11 cellular contexts compared by ENCODE assay signal in the genomic region with DNA sequence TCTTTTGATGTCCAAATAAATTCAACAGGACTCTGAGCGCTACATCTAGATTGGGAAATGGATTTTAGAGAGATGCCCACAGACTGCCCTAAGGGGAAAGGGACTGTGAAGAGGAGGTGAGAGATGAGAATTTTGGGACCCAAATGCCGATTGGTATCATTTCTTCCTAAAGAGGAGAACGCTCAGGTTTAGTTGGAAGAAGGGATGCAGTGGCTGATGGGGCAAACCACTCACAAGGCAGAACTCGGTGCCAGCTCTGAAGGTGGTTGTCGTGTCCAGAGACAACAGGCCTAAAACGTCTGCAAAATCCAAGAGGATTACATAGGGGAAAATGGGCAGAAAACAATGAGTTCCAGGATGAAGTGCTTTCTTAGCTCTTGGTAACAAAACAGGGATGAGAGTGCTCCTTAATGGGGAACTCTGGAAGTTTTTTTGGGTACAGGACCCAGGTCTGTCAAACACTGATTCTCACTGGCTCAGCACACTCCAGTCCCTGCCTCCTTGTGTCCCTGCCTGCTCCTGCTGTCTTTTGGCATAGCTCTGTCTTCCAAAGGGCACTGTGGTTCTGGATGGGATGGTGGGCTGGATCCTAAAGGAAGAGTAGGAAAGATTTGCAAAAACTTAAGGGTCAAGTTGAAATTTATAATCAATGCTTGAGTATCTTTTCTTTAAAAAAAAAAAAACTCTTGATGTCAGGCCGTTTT. TPM values are rescaled to one million over a fixed set of nuclear protein-coding genes. Genes with fewer than 3 reads are reported as not detected.
A peak's percentile ranks its signal among the peaks of the same experiment; 100 is the strongest.
DNase-seq lines count a peak whose midpoint lies in the region; ATAC-seq and TF ChIP-seq lines count a peak whose summit lies in the region.
"Had no signal": no experiment of that assay in that cellular context is flagged by ENCODE, and none has a peak within 500 bp of the region (broad histone marks: within the 10 kb centered on the region; RNA-seq: fewer than 3 reads in every experiment).

No MANE protein-coding gene starts in this region.

- H3K9me2 ChIP-seq in MM.1S (replicated peaks; ENCODE audit: insufficient read depth, low read length), result no peaks in the 10 kb centered on the region

- no peaks in the 10 kb centered on the region for H3K27me3 ChIP-seq in CD4-positive, CD25-positive, alpha-beta regulatory T cell (ENCODE audit: control insufficient read depth, insufficient read depth, low read length)
- H3K27me3 ChIP-seq in dorsolateral prefrontal cortex (no peaks in the 10 kb centered on the region), neural progenitor cell (no peaks in the 10 kb centered on the region), MM.1S (replicated peaks; ENCODE audit: insufficient read depth, low read length) (no peaks in the 10 kb centered on the region)
- H3K27me3 ChIP-seq: heart left ventricle had no signal

- H4K20me1 ChIP-seq in neural progenitor cell (ENCODE audit: low read depth) (no peaks in the 10 kb centered on the region), MM.1S (ENCODE audit: insufficient read depth, low read length) (no peaks in the 10 kb centered on the region)

- peaks cover 41% of the 10 kb centered on the region for H3K36me3 Mint-ChIP-seq in CD4-positive, CD25-positive, alpha-beta regulatory T cell
- peaks cover 59% of the 10 kb centered on the region for H3K36me3 Mint-ChIP-seq in neural progenitor cell

- peaks cover 38% of the 10 kb centered on the region for H3K4me1 ChIP-seq in CD4-positive, CD25-positive, alpha-beta regulatory T cell (ENCODE audit: control insufficient read depth, insufficient read depth, low read length, poor library complexity, severe bottlenecking)
- H3K4me1 ChIP-seq in neural progenitor cell (peaks cover 27% of the 10 kb centered on the region), MM.1S (ENCODE audit: low read length) (peaks cover 11% of the 10 kb centered on the region)

- H3K79me2 ChIP-seq in neural progenitor cell (ENCODE audit: low read depth) (no peaks in the 10 kb centered on the region), MM.1S (ENCODE audit: low read length) (no peaks in the 10 kb centered on the region)

- no peak for ATAC-seq in CD4-positive, CD25-positive, alpha-beta regulatory T cell (ENCODE audit: low read depth in 2 of 2)
- ATAC-seq in HG03045 (IDR thresholded peaks at IDR 0.05; ENCODE audit: unreplicated experiment) (no peak), HG02623 (IDR thresholded peaks at IDR 0.05; ENCODE audit: unreplicated experiment) (no peak)

- peaks cover 26% of the 10 kb centered on the region for H3K36me3 ChIP-seq in CD4-positive, CD25-positive, alpha-beta regulatory T cell (ENCODE audit: control insufficient read depth, insufficient read depth, low read length)
- H3K36me3 ChIP-seq in KOPT-K1 (ENCODE audit: insufficient read depth, low read length) (no peaks in the 10 kb centered on the region), neural progenitor cell (no peaks in the 10 kb centered on the region), MM.1S (replicated peaks; ENCODE audit: insufficient read depth, low read length) (no peaks in the 10 kb centered on the region)

- H3K27me3 Mint-ChIP-seq in CD4-positive, CD25-positive, alpha-beta regulatory T cell, result no peaks in the 10 kb centered on the region
- H3K27me3 Mint-ChIP-seq in neural progenitor cell (ENCODE audit: insufficient read depth, low read depth), result peaks cover 4% of the 10 kb centered on the region

- peaks cover 22% of the 10 kb centered on the region for H3F3A ChIP-seq in neural progenitor cell (ENCODE audit: low read depth)
- peaks cover 10% of the 10 kb centered on the region for H3F3A ChIP-seq in MM.1S (ENCODE audit: insufficient read depth, low read length)

- H3K4me2 ChIP-seq in neural progenitor cell, result peak overlapping the region; percentile 61
- no peak overlapping the region for H3K4me2 ChIP-seq in MM.1S (ENCODE audit: low read depth, low read length)

- no peak overlapping the region for H3K27ac ChIP-seq in CD4-positive, CD25-positive, alpha-beta regulatory T cell (ENCODE audit: insufficient read depth, low read length, poor library complexity, severe bottlenecking)
- H3K27ac ChIP-seq in KOPT-K1 (ENCODE audit: low read depth, low read length, poor library complexity, severe bottlenecking) (peak overlapping the region; percentile 51), dorsolateral prefrontal cortex (peak overlapping the region in 40 of 59 donors; percentile 1 to 79 (median 46)), neural progenitor cell (peak overlapping the region; percentile 21), MM.1S (ENCODE audit: low read length) (no peak overlapping the region)

- H2AFZ ChIP-seq in neural progenitor cell (replicated peaks) (no peak overlapping the region), MM.1S (ENCODE audit: low read length) (no peak overlapping the region)

- intact Hi-C loops in dorsolateral prefrontal cortex (cut with DNase I), result loop anchor here in 1 of 2 donors (5.0 kb wide), 1 partner anchor 49 kb away; no protein-coding TSS in a partner anchor

- peak overlapping the region in 3 of 4 donors; percentile 44 to 77 (median 46) for H3K4me3 Mint-ChIP-seq in CD4-positive, CD25-positive, alpha-beta regulatory T cell
- H3K4me3 Mint-ChIP-seq in neural progenitor cell, result peak overlapping the region; percentile 61

- H3K4me3 ChIP-seq in CD4-positive, CD25-positive, alpha-beta regulatory T cell (ENCODE audit: low read depth, low read length), result peak overlapping the region; percentile 1
- H3K4me3 ChIP-seq in dorsolateral prefrontal cortex (peak overlapping the region in 36 of 59 donors; percentile 0 to 54 (median 19)), neural progenitor cell (no peak overlapping the region), MM.1S (ENCODE audit: low read length) (no peak overlapping the region)
- H3K4me3 ChIP-seq: heart left ventricle had no signal

- peak overlapping the region; percentile 82 to 91 (median 83) for H3K27ac Mint-ChIP-seq in CD4-positive, CD25-positive, alpha-beta regulatory T cell
- H3K27ac Mint-ChIP-seq in neural progenitor cell, result peak overlapping the region; percentile 97

- peaks cover 0 to 2% (median 0%) of the 10 kb centered on the region in 7 donors for H3K9me3 Mint-ChIP-seq in CD4-positive, CD25-positive, alpha-beta regulatory T cell
- H3K9me3 Mint-ChIP-seq in neural progenitor cell, result no peaks in the 10 kb centered on the region

- H3K9me3 ChIP-seq in CD4-positive, CD25-positive, alpha-beta regulatory T cell (ENCODE audit: control insufficient read depth in 2 of 2, low read length in 2 of 2), result no peaks in the 10 kb centered on the region
- H3K9me3 ChIP-seq in KOPT-K1 (ENCODE audit: insufficient read depth, low read length, poor library complexity, severe bottlenecking) (no peaks in the 10 kb centered on the region), neural progenitor cell (ENCODE audit: low read depth) (no peaks in the 10 kb centered on the region), MM.1S (replicated peaks; ENCODE audit: insufficient read depth, low read length) (no peaks in the 10 kb centered on the region)
- H3K9me3 ChIP-seq: heart left ventricle had no signal

- DNase-seq in CD4-positive, CD25-positive, alpha-beta regulatory T cell, result no peak
- no peak for DNase-seq in dorsolateral prefrontal cortex
- DNase-seq in neural progenitor cell (ENCODE audit: low spot score), result no peak
- DNase-seq in MM.1S, result no peak
- no peak for DNase-seq in NCI-H1105 (lab: John Stamatoyannopoulos, UW)
- DNase-seq: activated CD4-positive, CD25-positive, alpha-beta regulatory T cell treated with anti-CD3 and anti-CD28 coated beads, Interleukin-2, amount 50 U/mL, for 72 hours; heart left ventricle; NCI-H1436 had no signal

- TF ChIP-seq CTCF in dorsolateral prefrontal cortex (IDR thresholded peaks at IDR 0.05 in 54 of 56, conservative IDR thresholded peaks at IDR 0.05 in 2 of 56; ENCODE audit: low read depth in 1 of 56, partially characterized antibody in 56 of 56) (no peak), neural progenitor cell (IDR thresholded peaks at IDR 0.05) (no peak), MM.1S (IDR thresholded peaks at IDR 0.05; ENCODE audit: low read length) (no peak)

- peaks cover 25 to 67% (median 52%) of the 10 kb centered on the region in 4 donors for H3K4me1 Mint-ChIP-seq in CD4-positive, CD25-positive, alpha-beta regulatory T cell
- H3K4me1 Mint-ChIP-seq in neural progenitor cell, result peaks cover 71% of the 10 kb centered on the region

- H3K9ac ChIP-seq in neural progenitor cell, result no peak overlapping the region
- H3K9ac ChIP-seq in MM.1S (ENCODE audit: low read length), result no peak overlapping the region

RNA-seq across cellular contexts. Expression of a gene that starts 29.0 kb away (rescaled TPM):
- 104 TPM for total RNA-seq in CD4-positive, CD25-positive, alpha-beta regulatory T cell
- polyA plus RNA-seq in CD4-positive, CD25-positive, alpha-beta regulatory T cell, result 10 to 100 TPM; 18.1 to 21.5 (median 19.9) TPM
- total RNA-seq in dorsolateral prefrontal cortex (10 to 100 TPM in 118 of 120 experiments, 1 to 10 TPM in 2; 7.7 to 36.0 (median 17.1) TPM), neural progenitor cell (ENCODE audit: low replicate concordance) (4.9 and 8.2 TPM in 2 replicates)

Comparison
In these comparisons a context has a peak if more than half of its experiments do, and no peak if none do; other contexts are left out.
1. H3K27ac ChIP-seq: peak in KOPT-K1 (single experiment), dorsolateral prefrontal cortex (40 of 59) and neural progenitor cell (single experiment); none in CD4-positive, CD25-positive, alpha-beta regulatory T cell (single experiment) and MM.1S (single experiment).
2. H3K4me3 ChIP-seq: peak in CD4-positive, CD25-positive, alpha-beta regulatory T cell (single experiment) and dorsolateral prefrontal cortex (36 of 59); none in neural progenitor cell (single experiment) and MM.1S (single experiment).